In genomic region chr1:44013949-44014348, GRCh38 we compare ENCODE assay signal across 1 cellular context.
TF ChIP-seq lines count a peak whose summit lies in the region.

No MANE protein-coding gene starts in this region.

TF ChIP-seq in GM23338, 12 proteins besides CTCF, POLR2A, EP300 and RAD21 (continued from another document):
- TF ChIP-seq ZNF462 (CRISPR knock-in tag; IDR thresholded peaks at IDR 0.05) (no peak), EZH2phosphoT487 (IDR thresholded peaks at IDR 0.05; ENCODE audit: unreplicated experiment) (no peak), ETS1 (IDR thresholded peaks at IDR 0.05) (no peak)
- TF ChIP-seq, protein P1, sequence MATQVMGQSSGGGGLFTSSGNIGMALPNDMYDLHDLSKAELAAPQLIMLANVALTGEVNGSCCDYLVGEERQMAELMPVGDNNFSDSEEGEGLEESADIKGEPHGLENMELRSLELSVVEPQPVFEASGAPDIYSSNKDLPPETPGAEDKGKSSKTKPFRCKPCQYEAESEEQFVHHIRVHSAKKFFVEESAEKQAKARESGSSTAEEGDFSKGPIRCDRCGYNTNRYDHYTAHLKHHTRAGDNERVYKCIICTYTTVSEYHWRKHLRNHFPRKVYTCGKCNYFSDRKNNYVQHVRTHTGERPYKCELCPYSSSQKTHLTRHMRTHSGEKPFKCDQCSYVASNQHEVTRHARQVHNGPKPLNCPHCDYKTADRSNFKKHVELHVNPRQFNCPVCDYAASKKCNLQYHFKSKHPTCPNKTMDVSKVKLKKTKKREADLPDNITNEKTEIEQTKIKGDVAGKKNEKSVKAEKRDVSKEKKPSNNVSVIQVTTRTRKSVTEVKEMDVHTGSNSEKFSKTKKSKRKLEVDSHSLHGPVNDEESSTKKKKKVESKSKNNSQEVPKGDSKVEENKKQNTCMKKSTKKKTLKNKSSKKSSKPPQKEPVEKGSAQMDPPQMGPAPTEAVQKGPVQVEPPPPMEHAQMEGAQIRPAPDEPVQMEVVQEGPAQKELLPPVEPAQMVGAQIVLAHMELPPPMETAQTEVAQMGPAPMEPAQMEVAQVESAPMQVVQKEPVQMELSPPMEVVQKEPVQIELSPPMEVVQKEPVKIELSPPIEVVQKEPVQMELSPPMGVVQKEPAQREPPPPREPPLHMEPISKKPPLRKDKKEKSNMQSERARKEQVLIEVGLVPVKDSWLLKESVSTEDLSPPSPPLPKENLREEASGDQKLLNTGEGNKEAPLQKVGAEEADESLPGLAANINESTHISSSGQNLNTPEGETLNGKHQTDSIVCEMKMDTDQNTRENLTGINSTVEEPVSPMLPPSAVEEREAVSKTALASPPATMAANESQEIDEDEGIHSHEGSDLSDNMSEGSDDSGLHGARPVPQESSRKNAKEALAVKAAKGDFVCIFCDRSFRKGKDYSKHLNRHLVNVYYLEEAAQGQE (IDR thresholded peaks at IDR 0.05; ENCODE audit: unreplicated experiment) = no peak
